ENCODE assay signal across 20 cellular contexts in genomic region chr7:1108264-1108920, GRCh38. TPM values are rescaled to one million over a fixed set of nuclear protein-coding genes. Genes with fewer than 3 reads are reported as not detected.
"Had no signal": no experiment of that assay in that cellular context is flagged by ENCODE, and none has a peak within 500 bp of the region (broad histone marks: within the 10 kb centered on the region; RNA-seq: fewer than 3 reads in every experiment).

No MANE protein-coding gene starts in this region.

- DNase-seq: activated CD4-positive, alpha-beta T cell treated with anti-CD3 and anti-CD28 coated beads, Interleukin-2, amount 10 ng/mL, durations not matched to agents 24 days and 14 days; activated CD4-positive, CD25-positive, alpha-beta regulatory T cell; activated CD8-positive, alpha-beta T cell treated with anti-CD3 and anti-CD28 coated beads for 36 hours; activated naive CD4-positive, alpha-beta T cell treated with Interleukin-2 at 50 U/mL for 16 hours; activated naive CD8-positive, alpha-beta T cell treated with anti-CD3 and anti-CD28 coated beads, Interleukin-2, amount 50 U/mL, for 24 hours; activated T-cell treated with anti-CD3 and anti-CD28 coated beads, Interleukin-2, amount 50 U/mL, for 1 hour; anterior cingulate cortex; brain microvascular endothelial cell; cortex of kidney; natural killer cell; stimulated activated CD4-positive, alpha-beta T cell treated with anti-CD3 and anti-CD28 coated beads, Interleukin-1b, Interleukin-23, amount 100 ng/mL, for 48 hours; stimulated activated CD8-positive, alpha-beta memory T cell treated with anti-CD3 and anti-CD28 coated beads, Interleukin-4, amount 100 ng/mL, for 48 hours; stimulated activated naive CD4-positive, alpha-beta T cell; T-helper 1 cell; T1000 had no signal

- H3K9ac ChIP-seq: parathyroid adenoma had no signal

- H3K9me3 ChIP-seq: neutrophil had no signal

- H3K27ac ChIP-seq: brain microvascular endothelial cell, neutrophil, parathyroid adenoma had no signal

- H2AFZ ChIP-seq: parathyroid adenoma had no signal

- H3K4me3 ChIP-seq: lung had no signal

- H3K4me1 ChIP-seq: parathyroid adenoma had no signal

- ATAC-seq: activated CD8-positive, alpha-beta T cell treated with anti-CD3 and anti-CD28 coated beads for 36 hours; activated naive CD8-positive, alpha-beta T cell treated with anti-CD3 and anti-CD28 coated beads, Interleukin-2, amount 50 U/mL, for 24 hours; natural killer cell had no signal

- H3K36me3 ChIP-seq: neutrophil had no signal

- H3K27me3 ChIP-seq: brain microvascular endothelial cell had no signal

- FAIRE-seq: endometrium, frontal cortex had no signal

RNA-seq across cellular contexts. Expression of gene GPER1, which starts 20.5 kb away (rescaled TPM):
- total RNA-seq: activated CD4-positive, alpha-beta T cell treated with anti-CD3 and anti-CD28 coated beads, Interleukin-2, amount 10 ng/mL, durations not matched to agents 24 days and 14 days had no signal
